9 cellular contexts compared by ENCODE assay signal in the genomic region with DNA sequence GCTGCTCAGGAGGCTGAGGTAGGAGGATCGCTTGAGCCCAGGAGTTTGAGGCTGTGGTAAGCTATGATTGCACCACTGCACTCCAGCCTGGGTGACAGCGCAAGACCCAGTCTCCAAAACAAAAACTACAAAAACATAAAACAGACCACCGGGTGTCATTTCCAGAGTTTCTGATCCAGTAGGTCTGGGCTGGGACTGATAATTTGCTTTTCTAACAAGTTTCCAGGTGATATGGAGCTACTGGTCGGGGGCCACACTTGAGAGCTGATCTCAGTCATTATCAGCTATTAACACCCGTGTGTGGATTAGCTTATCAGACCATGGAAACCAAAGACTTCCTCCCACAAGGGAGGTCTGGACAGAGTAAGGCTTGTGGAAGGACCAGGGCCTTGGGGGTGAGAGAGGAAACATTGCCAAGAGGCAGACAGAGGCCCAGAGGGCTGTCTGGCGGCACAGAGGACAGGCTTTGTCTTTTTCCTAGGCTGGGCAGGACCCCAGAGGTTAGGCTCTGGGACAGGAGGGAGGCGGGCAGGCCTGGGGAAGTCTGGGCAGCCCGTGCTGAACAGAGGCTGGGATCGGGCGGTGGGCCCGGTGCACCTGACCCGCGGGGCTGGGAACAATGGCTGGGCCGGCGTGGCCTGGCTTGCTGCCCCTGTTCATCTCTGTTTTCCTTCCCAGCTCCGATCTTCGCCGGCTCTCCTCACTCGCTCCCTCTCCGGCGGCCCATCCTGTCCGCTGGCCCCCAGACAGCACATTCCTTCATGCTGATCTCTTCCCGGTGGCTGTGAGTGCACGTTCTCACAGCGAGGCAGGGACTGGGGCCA. TPM values are rescaled to one million over a fixed set of nuclear protein-coding genes. Genes with fewer than 3 reads are reported as not detected.
DNase-seq lines count a peak whose midpoint lies in the region; ATAC-seq and TF ChIP-seq lines count a peak whose summit lies in the region.
"Had no signal": no experiment of that assay in that cellular context is flagged by ENCODE, and none has a peak within 500 bp of the region (broad histone marks: within the 10 kb centered on the region; RNA-seq: fewer than 3 reads in every experiment).

No MANE protein-coding gene starts in this region.

- H3K27me3 Mint-ChIP-seq in type B pancreatic cell, result peaks cover 11% of the 10 kb centered on the region

- no peaks in the 10 kb centered on the region for H3K36me3 Mint-ChIP-seq in stimulated activated effector memory CD8-positive, alpha-beta T cell treated with anti-CD3 and anti-CD28 coated beads, Interleukin-12 subunit alpha, Interleukin-12 subunit beta, amount 100 ng/mL, for 72 hours
- H3K36me3 Mint-ChIP-seq in type B pancreatic cell, result no peaks in the 10 kb centered on the region

- no peaks in the 10 kb centered on the region for H3K9me3 Mint-ChIP-seq in stimulated activated effector memory CD8-positive, alpha-beta T cell treated with anti-CD3 and anti-CD28 coated beads, Interleukin-12 subunit alpha, Interleukin-12 subunit beta, amount 100 ng/mL, for 72 hours
- no peaks in the 10 kb centered on the region for H3K9me3 Mint-ChIP-seq in type B pancreatic cell

- TF ChIP-seq POLR2A in right lobe of liver (IDR thresholded peaks at IDR 0.05), result no peak

- H3K9me3 ChIP-seq in right lobe of liver, result no peaks in the 10 kb centered on the region

- DNase-seq in HUDEP-2 (lab: John Stamatoyannopoulos, UW; ENCODE audit: unreplicated experiment in 76 of 76), result peak in 75 of 76 experiments; percentile 56 to 99 (median 87)
- peak; percentile 50 for DNase-seq in dermis blood vessel endothelial cell
- peak in 1 of 3 donors; percentile 41 for DNase-seq in right lobe of liver
- DNase-seq in stimulated activated effector memory CD8-positive, alpha-beta T cell treated with anti-CD3 and anti-CD28 coated beads, Interleukin-12 subunit alpha, Interleukin-12 subunit beta, amount 100 ng/mL, for 72 hours (ENCODE audit: low spot score in 2 of 2), result no peak
- no peak for DNase-seq in stimulated activated CD4-positive, alpha-beta T cell treated with anti-CD3 and anti-CD28 coated beads, Interleukin-2, amount 100 ng/mL, for 48 hours
- DNase-seq in type B pancreatic cell (ENCODE audit: extremely low spot score, unreplicated experiment), result no peak

- intact Hi-C loops in right lobe of liver (cut with DNase I), result no loop called here

- no peaks in the 10 kb centered on the region for H3K27me3 ChIP-seq in right lobe of liver

- H3K4me3 Mint-ChIP-seq in stimulated activated effector memory CD8-positive, alpha-beta T cell treated with anti-CD3 and anti-CD28 coated beads, Interleukin-12 subunit alpha, Interleukin-12 subunit beta, amount 100 ng/mL, for 72 hours, result no peak overlapping the region
- H3K4me3 Mint-ChIP-seq in type B pancreatic cell, result no peak overlapping the region

- H3K4me1 ChIP-seq in right lobe of liver, result peaks cover 0 to 3% (median under 1%) of the 10 kb centered on the region in 4 donors

- WGBS in right lobe of liver (ENCODE audit: insufficient coverage, low coverage, low lambda C conversion rate, missing lambda C conversion rate), result 41% methylated on average over 4 of the region's 25 CpGs

- H3K4me3 ChIP-seq in right lobe of liver, result no peak overlapping the region

- H3K36me3 ChIP-seq in right lobe of liver, result no peaks in the 10 kb centered on the region

- ATAC-seq in right lobe of liver (peak; percentile 19 to 57 (median 46)), HG02870 (IDR thresholded peaks at IDR 0.05; ENCODE audit: unreplicated experiment) (no peak), GM18907 (IDR thresholded peaks at IDR 0.05; ENCODE audit: unreplicated experiment) (no peak)
- peak; percentile 14 for ATAC-seq in stimulated activated effector memory CD8-positive, alpha-beta T cell treated with anti-CD3 and anti-CD28 coated beads, Interleukin-12 subunit alpha, Interleukin-12 subunit beta, amount 100 ng/mL, for 72 hours

- H3K4me1 Mint-ChIP-seq in stimulated activated effector memory CD8-positive, alpha-beta T cell treated with anti-CD3 and anti-CD28 coated beads, Interleukin-12 subunit alpha, Interleukin-12 subunit beta, amount 100 ng/mL, for 72 hours, result peaks cover 6% of the 10 kb centered on the region
- H3K4me1 Mint-ChIP-seq in type B pancreatic cell (ENCODE audit: unreplicated experiment), result peaks cover 5% of the 10 kb centered on the region

- peak overlapping the region in 1 of 3 donors; percentile 2 for H3K27ac ChIP-seq in right lobe of liver

- H3K27ac Mint-ChIP-seq in stimulated activated effector memory CD8-positive, alpha-beta T cell treated with anti-CD3 and anti-CD28 coated beads, Interleukin-12 subunit alpha, Interleukin-12 subunit beta, amount 100 ng/mL, for 72 hours, result no peak overlapping the region
- no peak overlapping the region for H3K27ac Mint-ChIP-seq in type B pancreatic cell

- no peak for TF ChIP-seq CTCF in right lobe of liver (IDR thresholded peaks at IDR 0.05)
- TF ChIP-seq CTCF in type B pancreatic cell (conservative IDR thresholded peaks at IDR 0.05), result no peak

RNA-seq across cellular contexts. Expression of a gene that starts 25.2 kb away (rescaled TPM):
- total RNA-seq in dermis blood vessel endothelial cell (not detected in 2 replicates), right lobe of liver (not detected), type B pancreatic cell (ENCODE audit: low replicate concordance) (0.57 TPM in 1 of 2 replicates, not detected in the other)
- total RNA-seq: OCI-LY7 had no signal

RNA-seq across cellular contexts. Expression of a gene that starts 43.9 kb away (rescaled TPM):
- total RNA-seq in dermis blood vessel endothelial cell, result 0.70 and 3.2 TPM in 2 replicates
- total RNA-seq in right lobe of liver, result 1 to 10 TPM in 3 of 6 experiments, under 1 TPM in 3; 0.49 to 1.4 (median 1.0) TPM
- 8.5 and 11.5 TPM in 2 replicates for total RNA-seq in type B pancreatic cell (ENCODE audit: low replicate concordance)

RNA-seq across cellular contexts. Expression of a gene that starts 55.4 kb away (rescaled TPM):
- total RNA-seq in dermis blood vessel endothelial cell, result 0.51 and 1.2 TPM in 2 replicates
- total RNA-seq in right lobe of liver, result 1 to 10 TPM in 5 of 6 experiments, under 1 TPM in 1; 0.56 to 3.9 (median 1.3) TPM
- 223 and 787 TPM in 2 replicates for total RNA-seq in type B pancreatic cell (ENCODE audit: low replicate concordance)

Comparison
In these comparisons a context has a peak if more than half of its experiments do, and no peak if none do; other contexts are left out.
1. DNase-seq: peak in HUDEP-2 (75 of 76) and dermis blood vessel endothelial cell (single experiment); none in stimulated activated effector memory CD8-positive, alpha-beta T cell treated with anti-CD3 and anti-CD28 coated beads, Interleukin-12 subunit alpha, Interleukin-12 subunit beta, amount 100 ng/mL, for 72 hours (0 of 2), stimulated activated CD4-positive, alpha-beta T cell treated with anti-CD3 and anti-CD28 coated beads, Interleukin-2, amount 100 ng/mL, for 48 hours (0 of 2) and type B pancreatic cell (single experiment).
2. ATAC-seq: peak in right lobe of liver (4 of 4) and stimulated activated effector memory CD8-positive, alpha-beta T cell treated with anti-CD3 and anti-CD28 coated beads, Interleukin-12 subunit alpha, Interleukin-12 subunit beta, amount 100 ng/mL, for 72 hours (single experiment); none in HG02870 (single experiment) and GM18907 (single experiment).
3. RNA of a gene that starts 55.4 kb away (total RNA-seq): 223 to 787 TPM in type B pancreatic cell; 0.56 to 3.9 TPM in right lobe of liver and 0.51 to 1.2 TPM in dermis blood vessel endothelial cell; every median in the first group is over 10 times any median in the second.